ENCODE assay signal across 20 cellular contexts in the genomic region with DNA sequence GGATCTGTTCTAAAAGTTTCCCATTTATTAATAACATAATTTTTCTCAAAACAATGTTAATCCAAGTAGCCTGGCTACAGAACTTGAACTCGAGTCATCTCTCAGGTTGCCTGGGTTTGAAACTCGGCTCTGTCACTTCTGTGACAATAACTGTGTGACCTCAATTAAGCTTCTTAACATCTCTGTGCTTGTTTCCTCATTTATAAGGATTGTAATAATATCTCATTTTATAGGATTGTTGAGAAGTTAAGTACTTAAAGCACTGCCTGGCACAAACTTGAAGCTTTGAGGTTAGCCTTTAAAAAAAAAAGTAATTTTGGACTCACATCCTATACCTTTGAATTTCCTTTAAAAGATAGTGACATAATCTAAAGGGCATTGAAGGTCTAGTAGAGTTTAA. TPM values are rescaled to one million over a fixed set of nuclear protein-coding genes. Genes with fewer than 3 reads are reported as not detected.
DNase-seq lines count a peak whose midpoint lies in the region; ATAC-seq and TF ChIP-seq lines count a peak whose summit lies in the region.
"Had no signal": no experiment of that assay in that cellular context is flagged by ENCODE, and none has a peak within 500 bp of the region (broad histone marks: within the 10 kb centered on the region; RNA-seq: fewer than 3 reads in every experiment).

No MANE protein-coding gene starts in this region.

- peaks cover 13% of the 10 kb centered on the region for H3K27me3 Mint-ChIP-seq in GM23338 (ENCODE audit: insufficient read depth, low read depth, poor library complexity)
- H3K27me3 Mint-ChIP-seq: T-cell had no signal

- peaks cover 56% of the 10 kb centered on the region for H3K36me3 Mint-ChIP-seq in GM23338 (ENCODE audit: low read depth)

- H4K20me1 ChIP-seq in GM23338 (replicated peaks; ENCODE audit: insufficient read depth) = peaks cover 41% of the 10 kb centered on the region
- peaks cover 35% of the 10 kb centered on the region for H4K20me1 ChIP-seq in PC-3 (ENCODE audit: low read length)

- H3K27ac ChIP-seq in GM23338 (ENCODE audit: low read depth) = no peak overlapping the region
- H3K27ac ChIP-seq in PC-3 (ENCODE audit: low read length) = no peak overlapping the region
- H3K27ac ChIP-seq: C4-2B, SK-N-MC had no signal

- H3K4me3 Mint-ChIP-seq in GM23338 = no peak overlapping the region

- intact Hi-C loops in PC-3 (cut with micrococcal nuclease) = no loop called here

- no peak overlapping the region for H3K27ac Mint-ChIP-seq in GM23338

- H3F3A ChIP-seq in GM23338 (replicated peaks; ENCODE audit: low read depth) (0 out of 2 replicates have a peak, but pooled peaks cover 5% of the 10 kb centered on the region), PC-3 (ENCODE audit: low read length, unreplicated experiment) (no peaks in the 10 kb centered on the region)

- H3K9me3 Mint-ChIP-seq in GM23338 = no peaks in the 10 kb centered on the region
- H3K9me3 Mint-ChIP-seq: T-cell had no signal

- no peak overlapping the region for H3K9ac ChIP-seq in PC-3 (ENCODE audit: low read length)
- H3K9ac ChIP-seq in endocrine pancreas (ENCODE audit: control insufficient read depth, insufficient read depth, low read length) = no peak overlapping the region
- peak overlapping the region; percentile 98 for H3K9ac ChIP-seq in skeletal muscle satellite cell (ENCODE audit: low read depth, low read length)

- no peak for DNase-seq in GM23338 (ENCODE audit: low spot score)
- no peak for DNase-seq in PC-3
- DNase-seq: ACHN, DMS79 treated with DMSO at 0.1 percent for 48 hours, KG1, NCI-H1048, NCI-H1436, NCI-H1930, NCI-H526 treated with DMSO at 0.1 percent for 48 hours, SHP77, T-cell had no signal

- TF ChIP-seq CTCF in GM23338 (conservative IDR thresholded peaks at IDR 0.05; ENCODE audit: low read depth in 2 of 2) (no peak), PC-3 (conservative IDR thresholded peaks at IDR 0.05; ENCODE audit: low read depth, low read length) (no peak)

- ATAC-seq in GM23338 (no peak), PC-3 (no peak), GM18498 (IDR thresholded peaks at IDR 0.05; ENCODE audit: unreplicated experiment) (no peak), GM21825 (IDR thresholded peaks at IDR 0.05; ENCODE audit: unreplicated experiment) (no peak), GM21528 (IDR thresholded peaks at IDR 0.05; ENCODE audit: low FRiP score, unreplicated experiment) (no peak)
- ATAC-seq: HepG2, T-cell had no signal

- H3K4me1 ChIP-seq in GM23338 (ENCODE audit: insufficient read depth) (peaks cover 31% of the 10 kb centered on the region), PC-3 (ENCODE audit: insufficient read depth, low read length) (peaks cover 25% of the 10 kb centered on the region), endocrine pancreas (ENCODE audit: control insufficient read depth, insufficient read depth, low read length) (peaks cover 21% of the 10 kb centered on the region), skeletal muscle satellite cell (ENCODE audit: control insufficient read depth, insufficient read depth, low read length) (peaks cover 19% of the 10 kb centered on the region)

- peaks cover 32% of the 10 kb centered on the region for H3K4me1 Mint-ChIP-seq in GM23338

- H3K9me3 ChIP-seq in PC-3 (ENCODE audit: low read length) (no peaks in the 10 kb centered on the region), endocrine pancreas (ENCODE audit: control insufficient read depth, low read length) (no peaks in the 10 kb centered on the region), skeletal muscle satellite cell (replicated peaks; ENCODE audit: low read length) (no peaks in the 10 kb centered on the region)

- CTCF ChIA-PET in PC-3 (lab: Charles Lee) = no interaction called here

- no peak overlapping the region for H2AFZ ChIP-seq in GM23338
- H2AFZ ChIP-seq in PC-3 (ENCODE audit: low read length) = no peak overlapping the region

- H3K36me3 ChIP-seq in GM23338 (ENCODE audit: insufficient read depth) (peaks cover 34% of the 10 kb centered on the region; the same call in 1 of the 2 replicates), PC-3 (ENCODE audit: low read depth, low read length) (peaks cover 23% of the 10 kb centered on the region), endocrine pancreas (ENCODE audit: control insufficient read depth, insufficient read depth, low read length) (peaks cover 4% of the 10 kb centered on the region), skeletal muscle satellite cell (ENCODE audit: insufficient read depth, low read length) (peaks cover 28% of the 10 kb centered on the region)

- no TSS peak for BruUV-seq in PC-3 (replicated peaks; lab: Mats Ljungman, UMichigan)

- H3K4me3 ChIP-seq in GM23338 (peak overlapping the region; percentile 67; the same call in 1 of the 2 replicates), PC-3 (ENCODE audit: low read length) (peak overlapping the region; percentile 87; the same call in 1 of the 2 replicates), endocrine pancreas (ENCODE audit: control insufficient read depth, insufficient read depth, low read length) (peak overlapping the region; percentile 94), skeletal muscle satellite cell (ENCODE audit: low read length) (no peak overlapping the region)
- H3K4me3 ChIP-seq: SK-N-MC had no signal

- H3K9me2 ChIP-seq in GM23338 (ENCODE audit: insufficient read depth) (no peaks in the 10 kb centered on the region; the same call in 1 of the 2 replicates), PC-3 (replicated peaks; ENCODE audit: low read length) (no peaks in the 10 kb centered on the region)

- H3K79me2 ChIP-seq in GM23338 (replicated peaks; ENCODE audit: insufficient read depth) = peaks cover 79% of the 10 kb centered on the region
- peaks cover 81% of the 10 kb centered on the region for H3K79me2 ChIP-seq in PC-3 (ENCODE audit: low read length)

- peak overlapping the region; percentile 40; the same call in 1 of the 2 replicates for H3K4me2 ChIP-seq in GM23338
- peak overlapping the region; percentile 92; the same call in 1 of the 2 replicates for H3K4me2 ChIP-seq in PC-3 (ENCODE audit: low read length)
- H3K4me2 ChIP-seq in skeletal muscle satellite cell (ENCODE audit: low read length) = peak overlapping the region; percentile 79

- POLR2A ChIA-PET in PC-3 (lab: Charles Lee; ENCODE audit: unreplicated experiment) = no interaction called here

- no peaks in the 10 kb centered on the region for H3K27me3 ChIP-seq in GM23338 (ENCODE audit: insufficient read depth)
- H3K27me3 ChIP-seq in PC-3 (ENCODE audit: low read length) = no peaks in the 10 kb centered on the region
- no peaks in the 10 kb centered on the region for H3K27me3 ChIP-seq in endocrine pancreas (ENCODE audit: control insufficient read depth, insufficient read depth, low read length)
- no peaks in the 10 kb centered on the region for H3K27me3 ChIP-seq in skeletal muscle satellite cell (ENCODE audit: control insufficient read depth, insufficient read depth, low read length)

TF ChIP-seq in GM23338, 12 proteins besides CTCF, POLR2A, EP300 and RAD21 (continues in another document):
- TF ChIP-seq JUNB (IDR thresholded peaks at IDR 0.05; ENCODE audit: unreplicated experiment) = no peak
- no peak for TF ChIP-seq NANOG (IDR thresholded peaks at IDR 0.05; ENCODE audit: borderline replicate concordance)
- TF ChIP-seq ZNF114 (CRISPR knock-in tag; IDR thresholded peaks at IDR 0.05) = no peak
- no peak for TF ChIP-seq CREB1 (CRISPR knock-in tag; IDR thresholded peaks at IDR 0.05; ENCODE audit: low read depth)
- no peak for TF ChIP-seq ETS1 (IDR thresholded peaks at IDR 0.05)
- TF ChIP-seq EZH2phosphoT487 (IDR thresholded peaks at IDR 0.05; ENCODE audit: unreplicated experiment) = no peak

RNA-seq across cellular contexts. Expression of gene RAB5A, which starts 3.4 kb away (rescaled TPM):
- 128 and 139 TPM in 2 replicates for total RNA-seq in GM23338 (2014; rRNA removed; shearing (Covaris generic))
- polyA plus RNA-seq in GM23338 (2016; fragmentation: Nextera tagmentation; extraction: Ambion mirVana) = 97.6 and 110 TPM in 2 replicates
- total RNA-seq in PC-3 (2014; rRNA removed) = 61.3 and 86.8 TPM in 2 replicates
- total RNA-seq in skeletal muscle satellite cell (2012; rRNA removed) = 64.9 and 70.5 TPM in 2 replicates

RNA-seq across cellular contexts. Expression of gene EFHB, which starts 16.3 kb away (rescaled TPM):
- total RNA-seq in GM23338 (2014; rRNA removed; shearing (Covaris generic)) = 0.35 and 1.0 TPM in 2 replicates
- polyA plus RNA-seq in GM23338 (2016; fragmentation: Nextera tagmentation; extraction: Ambion mirVana) = 0.68 and 1.4 TPM in 2 replicates
- total RNA-seq in PC-3 (2014; rRNA removed) = not detected in 2 replicates
- 0.22 TPM in 1 of 2 replicates, not detected in the other for total RNA-seq in skeletal muscle satellite cell (2012; rRNA removed)
- total RNA-seq: H4 had no signal

Comparison
In these comparisons a context has a peak if more than half of its experiments do, and no peak if none do; other contexts are left out.
1. H3K4me2 ChIP-seq: peak in every context shown above with its lines; median percentile 92 in PC-3; 79 in skeletal muscle satellite cell; 40 in GM23338.